In the genomic region with DNA sequence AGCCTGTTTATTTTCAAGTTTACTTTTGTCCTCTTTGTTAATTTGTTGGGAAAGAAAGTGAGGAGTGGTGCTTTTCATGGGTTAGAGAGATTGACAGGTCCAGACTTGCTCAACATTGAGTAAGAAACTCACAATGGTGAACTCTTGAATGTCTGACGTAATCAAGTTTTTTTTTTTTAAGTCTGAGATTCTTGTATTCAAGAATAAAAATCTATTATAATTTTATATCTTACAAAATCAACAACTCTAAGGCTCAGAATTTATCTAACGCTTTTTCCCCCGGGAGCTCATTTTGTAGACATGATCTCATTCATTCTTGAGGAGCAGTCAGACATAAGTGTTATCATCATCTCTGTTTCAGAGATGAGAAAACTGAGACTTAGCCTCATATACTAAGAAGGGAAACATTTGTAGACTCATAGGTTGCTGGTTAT, we compare ENCODE assay signal across 14 cellular contexts. TPM values are rescaled to one million over a fixed set of nuclear protein-coding genes. Genes with fewer than 3 reads are reported as not detected.
DNase-seq lines count a peak whose midpoint lies in the region; TF ChIP-seq lines count a peak whose summit lies in the region.
"Had no signal": no experiment of that assay in that cellular context is flagged by ENCODE, and none has a peak within 500 bp of the region (broad histone marks: within the 10 kb centered on the region; RNA-seq: fewer than 3 reads in every experiment).

No MANE protein-coding gene starts in this region.

- no peak overlapping the region for H3K9ac ChIP-seq in skeletal muscle tissue (ENCODE audit: low read depth in 1 of 3, low read length in 3 of 3)

- H3K27me3 ChIP-seq in skeletal muscle tissue (ENCODE audit: control insufficient read depth in 3 of 3, insufficient read depth in 3 of 3, low read length in 3 of 3) (no peaks in the 10 kb centered on the region), ovary (no peaks in the 10 kb centered on the region), MG63 (no peaks in the 10 kb centered on the region)

- intact Hi-C loops in ovary (cut with DNase I): no loop called here

- no peak overlapping the region for H3K27ac Mint-ChIP-seq in activated naive CD8-positive, alpha-beta T cell treated with anti-CD3 and anti-CD28 coated beads for 36 hours

- no peaks in the 10 kb centered on the region for H3K9me3 Mint-ChIP-seq in activated naive CD8-positive, alpha-beta T cell treated with anti-CD3 and anti-CD28 coated beads for 36 hours
- H3K9me3 Mint-ChIP-seq: CD8-positive, alpha-beta memory T cell had no signal

- H3K9me3 ChIP-seq in skeletal muscle tissue (ENCODE audit: control insufficient read depth in 3 of 3, low read length in 3 of 3) (no peaks in the 10 kb centered on the region), ovary (no peaks in the 10 kb centered on the region), MG63 (no peaks in the 10 kb centered on the region)

- no peak for TF ChIP-seq EP300 in ovary (IDR thresholded peaks at IDR 0.05)

- no peak for TF ChIP-seq CTCF in ovary (IDR thresholded peaks at IDR 0.05)

- TF ChIP-seq POLR2A in ovary (IDR thresholded peaks at IDR 0.05): no peak

- H3K27ac ChIP-seq in skeletal muscle tissue (ENCODE audit: low read depth, low read length) (peak overlapping the region; percentile 36), ovary (no peak overlapping the region)

- H3K4me3 ChIP-seq in skeletal muscle tissue (ENCODE audit: low read length in 3 of 3) (no peak overlapping the region), ovary (no peak overlapping the region), MG63 (no peak overlapping the region)

- no peaks in the 10 kb centered on the region for H3K4me1 Mint-ChIP-seq in activated naive CD8-positive, alpha-beta T cell treated with anti-CD3 and anti-CD28 coated beads for 36 hours
- H3K4me1 Mint-ChIP-seq: CD8-positive, alpha-beta memory T cell had no signal

- 74 to 90% (median 80%) methylated on average over 3 of the region's 3 CpGs for WGBS in ovary, 3 donors

- no peaks in the 10 kb centered on the region for H3K36me3 ChIP-seq in skeletal muscle tissue (ENCODE audit: control insufficient read depth in 3 of 3, insufficient read depth in 3 of 3, low read length in 3 of 3)
- H3K36me3 ChIP-seq in ovary: no peaks in the 10 kb centered on the region
- peaks cover 3% of the 10 kb centered on the region; the same call in 1 of the 2 replicates for H3K36me3 ChIP-seq in MG63

- H3K36me3 Mint-ChIP-seq in activated naive CD8-positive, alpha-beta T cell treated with anti-CD3 and anti-CD28 coated beads for 36 hours: no peaks in the 10 kb centered on the region

- no peaks in the 10 kb centered on the region for H3K27me3 Mint-ChIP-seq in activated naive CD8-positive, alpha-beta T cell treated with anti-CD3 and anti-CD28 coated beads for 36 hours
- H3K27me3 Mint-ChIP-seq: CD8-positive, alpha-beta memory T cell had no signal

- no peaks in the 10 kb centered on the region for H3K4me1 ChIP-seq in skeletal muscle tissue (ENCODE audit: control insufficient read depth in 3 of 3, insufficient read depth in 3 of 3, low read length in 3 of 3)
- no peaks in the 10 kb centered on the region for H3K4me1 ChIP-seq in ovary (ENCODE audit: insufficient read depth)

- DNase-seq in NOMO-1 treated with DMSO at 0.1 percent for 48 hours (lab: John Stamatoyannopoulos, UW; ENCODE audit: unreplicated experiment) (peak; percentile 51), NOMO-1 treated with dmso at 0.1 percent for 144 hours (lab: John Stamatoyannopoulos, UW; ENCODE audit: unreplicated experiment) (no peak), astrocyte of the hippocampus (ENCODE audit: low read depth, low spot score) (peak; percentile 28), glomerular visceral epithelial cell (ENCODE audit: extremely low spot score) (peak; percentile 74), ovary (no peak), MG63 (no peak)
- no peak for DNase-seq in activated naive CD8-positive, alpha-beta T cell treated with anti-CD3 and anti-CD28 coated beads for 36 hours
- DNase-seq: activated T-cell treated with anti-CD3 and anti-CD28 coated beads for 4 hours; CD8-positive, alpha-beta memory T cell; GOT3; Kasumi-1; nucleus accumbens; SW 1271 had no signal

- H3K4me3 Mint-ChIP-seq in activated naive CD8-positive, alpha-beta T cell treated with anti-CD3 and anti-CD28 coated beads for 36 hours: no peak overlapping the region
- H3K4me3 Mint-ChIP-seq: CD8-positive, alpha-beta memory T cell had no signal

RNA-seq across cellular contexts. Expression of gene SPTBN2, which starts 39.1 kb away (rescaled TPM):
- total RNA-seq in skeletal muscle tissue (11.5 TPM), ovary (10 to 100 TPM in 3 of 7 donors, 1 to 10 TPM in 4; 1.5 to 26.9 (median 8.8) TPM)
- 1 to 10 TPM; 1.4 to 1.9 TPM for polyA plus RNA-seq in ovary
- total RNA-seq in MG63 (2014; rRNA removed; shearing (Covaris generic); ENCODE audit: low replicate concordance): 20.0 and 25.8 TPM in 2 replicates
- total RNA-seq in activated naive CD8-positive, alpha-beta T cell treated with anti-CD3 and anti-CD28 coated beads for 36 hours: 1 to 10 TPM; 1.4 to 1.7 TPM
- polyA plus RNA-seq: CD8-positive, alpha-beta memory T cell had no signal

Comparison
In these comparisons a context has a peak if more than half of its experiments do, and no peak if none do; other contexts are left out.
1. DNase-seq: peak in NOMO-1 treated with DMSO at 0.1 percent for 48 hours (single experiment), astrocyte of the hippocampus (single experiment) and glomerular visceral epithelial cell (single experiment); none in NOMO-1 treated with dmso at 0.1 percent for 144 hours (single experiment), ovary (0 of 5), MG63 (single experiment) and activated naive CD8-positive, alpha-beta T cell treated with anti-CD3 and anti-CD28 coated beads for 36 hours (single experiment).